18 cellular contexts compared by ENCODE assay signal in the genomic region with DNA sequence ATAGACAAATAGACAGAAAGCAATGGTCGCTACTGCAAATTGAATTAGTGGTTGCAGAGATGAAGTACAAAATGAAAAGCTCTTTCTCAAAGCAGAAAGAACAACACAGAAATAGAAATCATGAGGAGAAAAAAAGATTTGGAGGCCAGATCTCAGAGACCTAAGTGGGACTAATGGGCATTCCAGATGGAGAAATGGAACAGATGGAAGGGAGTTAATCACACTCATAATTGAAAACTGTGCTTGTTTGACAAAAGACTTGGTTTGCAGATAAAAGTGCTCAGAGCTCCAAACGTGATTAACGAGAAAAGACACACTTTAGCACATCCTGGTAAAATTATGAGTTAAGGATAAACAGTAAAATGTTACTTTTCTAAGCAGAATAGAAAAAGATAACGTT. TPM values are rescaled to one million over a fixed set of nuclear protein-coding genes. Genes with fewer than 3 reads are reported as not detected.
A peak's percentile ranks its signal among the peaks of the same experiment; 100 is the strongest.
DNase-seq lines count a peak whose midpoint lies in the region; TF ChIP-seq lines count a peak whose summit lies in the region.
"Had no signal": no experiment of that assay in that cellular context is flagged by ENCODE, and none has a peak within 500 bp of the region (broad histone marks: within the 10 kb centered on the region; RNA-seq: fewer than 3 reads in every experiment).

No MANE protein-coding gene starts in this region.

- H3K27ac Mint-ChIP-seq in glutamatergic neuron (ENCODE audit: unreplicated experiment): peak overlapping the region; percentile 85
- H3K27ac Mint-ChIP-seq: CD8-positive, alpha-beta memory T cell; T-helper 1 cell treated with Interleukin-12 subunit alpha and Interleukin-12 subunit beta and Interleukin-4 antibody, amounts not matched to agents 30 μg/mL and 1 μg/mL, for 36 hours had no signal

- no peak overlapping the region for H3K4me3 ChIP-seq in hepatocyte
- H3K4me3 ChIP-seq: SJCRH30 had no signal

- H3K27me3 Mint-ChIP-seq in glutamatergic neuron (ENCODE audit: unreplicated experiment): peaks cover 2% of the 10 kb centered on the region

- H3K4me1 Mint-ChIP-seq in glutamatergic neuron (ENCODE audit: low read depth, unreplicated experiment): peaks cover 16% of the 10 kb centered on the region
- H3K4me1 Mint-ChIP-seq: CD8-positive, alpha-beta memory T cell had no signal

- DNase-seq in DMS 273 treated with DMSO at 0.1 percent for 48 hours (lab: John Stamatoyannopoulos, UW) (peak; percentile 86), NCI-H2171 treated with DMSO at 0.1 percent for 48 hours (lab: John Stamatoyannopoulos, UW) (peak; percentile 86), NCI-H82 treated with DMSO at 0.1 percent for 48 hours (lab: John Stamatoyannopoulos, UW; ENCODE audit: unreplicated experiment) (peak; percentile 60), glutamatergic neuron (no peak), hepatocyte (ENCODE audit: low spot score) (no peak), NCI-H2196 treated with DMSO at 0.1 percent for 48 hours (lab: John Stamatoyannopoulos, UW; ENCODE audit: unreplicated experiment) (no peak), CD1c-positive myeloid dendritic cell (ENCODE audit: extremely low spot score) (no peak)
- DNase-seq: AML-193; C1 segment of cervical spinal cord; CD8-positive, alpha-beta memory T cell; EL; H7; Kasumi-1; NCI-H187; NCI-H2107; NCI-H774; SJCRH30 had no signal

- peaks cover 5% of the 10 kb centered on the region for H3K9me3 Mint-ChIP-seq in glutamatergic neuron (ENCODE audit: unreplicated experiment)
- H3K9me3 Mint-ChIP-seq: T-helper 1 cell treated with Interleukin-12 subunit alpha and Interleukin-12 subunit beta and Interleukin-4 antibody, amounts not matched to agents 30 μg/mL and 1 μg/mL, for 36 hours had no signal

- H3K27me3 ChIP-seq in hepatocyte: no peaks in the 10 kb centered on the region
- H3K27me3 ChIP-seq: SJCRH30 had no signal

- no peak overlapping the region for H3K27ac ChIP-seq in hepatocyte
- H3K27ac ChIP-seq: SJCRH30 had no signal

- no peaks in the 10 kb centered on the region for H3K36me3 ChIP-seq in hepatocyte (replicated peaks; ENCODE audit: insufficient read depth, low read depth)
- H3K36me3 ChIP-seq: SJCRH30 had no signal

- no peaks in the 10 kb centered on the region for H3K4me1 ChIP-seq in hepatocyte (ENCODE audit: insufficient read depth)
- H3K4me1 ChIP-seq: SJCRH30 had no signal

- H3K79me2 ChIP-seq in hepatocyte: no peaks in the 10 kb centered on the region

- no peak overlapping the region for H3K4me2 ChIP-seq in hepatocyte

- TF ChIP-seq CTCF in glutamatergic neuron (IDR thresholded peaks at IDR 0.05; ENCODE audit: partially characterized antibody, unreplicated experiment) (no peak), hepatocyte (IDR thresholded peaks at IDR 0.05; ENCODE audit: poor library complexity) (no peak)

- no peaks in the 10 kb centered on the region for H3K9me3 ChIP-seq in hepatocyte (ENCODE audit: low read depth)
- H3K9me3 ChIP-seq: SJCRH30 had no signal

- peaks cover 3% of the 10 kb centered on the region for H3K36me3 Mint-ChIP-seq in glutamatergic neuron (ENCODE audit: unreplicated experiment)

- H4K20me1 ChIP-seq in hepatocyte (ENCODE audit: insufficient read depth, poor library complexity, severe bottlenecking): no peaks in the 10 kb centered on the region

- H2AFZ ChIP-seq in hepatocyte: no peak overlapping the region

- H3K9me2 ChIP-seq in hepatocyte (replicated peaks; ENCODE audit: insufficient read depth): no peaks in the 10 kb centered on the region

- H3K4me3 Mint-ChIP-seq in glutamatergic neuron (ENCODE audit: unreplicated experiment): no peak overlapping the region
- H3K4me3 Mint-ChIP-seq: CD8-positive, alpha-beta memory T cell; T-helper 1 cell treated with Interleukin-12 subunit alpha and Interleukin-12 subunit beta and Interleukin-4 antibody, amounts not matched to agents 30 μg/mL and 1 μg/mL, for 36 hours had no signal

- 68% methylated on average over 4 of the region's 4 CpGs for WGBS in hepatocyte (ENCODE audit: low lambda C conversion rate, missing lambda C conversion rate)

RNA-seq across cellular contexts. Expression of a gene that starts 58.1 kb away (rescaled TPM):
- total RNA-seq in glutamatergic neuron (ENCODE audit: unreplicated experiment): 81.3 TPM
- 53.1 and 64.3 TPM in 2 replicates for total RNA-seq in hepatocyte
- polyA plus RNA-seq in hepatocyte: 95.0 and 104 TPM in 2 replicates

Comparison
In these comparisons a context has a peak if more than half of its experiments do, and no peak if none do; other contexts are left out.
1. DNase-seq: peak in DMS 273 treated with DMSO at 0.1 percent for 48 hours (single experiment), NCI-H2171 treated with DMSO at 0.1 percent for 48 hours (single experiment) and NCI-H82 treated with DMSO at 0.1 percent for 48 hours (single experiment); none in glutamatergic neuron (single experiment), hepatocyte (single experiment), NCI-H2196 treated with DMSO at 0.1 percent for 48 hours (single experiment) and CD1c-positive myeloid dendritic cell (single experiment).